Comparison of ENCODE assay signal across 12 cellular contexts in genomic region chr14:52021971-52022600, GRCh38. TPM values are rescaled to one million over a fixed set of nuclear protein-coding genes. Genes with fewer than 3 reads are reported as not detected.
DNase-seq lines count a peak whose midpoint lies in the region; ATAC-seq and TF ChIP-seq lines count a peak whose summit lies in the region.
"Had no signal": no experiment of that assay in that cellular context is flagged by ENCODE, and none has a peak within 500 bp of the region (broad histone marks: within the 10 kb centered on the region; RNA-seq: fewer than 3 reads in every experiment).

No MANE protein-coding gene starts in this region.

- peaks cover 3% of the 10 kb centered on the region for H3K27me3 Mint-ChIP-seq in CD4-positive, CD25-positive, alpha-beta regulatory T cell

- H3K9ac ChIP-seq in OCI-LY3 (ENCODE audit: low read length), result peak overlapping the region; percentile 27; the same call in 1 of the 2 replicates

- H3K27me3 ChIP-seq in CD4-positive, CD25-positive, alpha-beta regulatory T cell (ENCODE audit: control insufficient read depth, insufficient read depth, low read length), result no peaks in the 10 kb centered on the region
- H3K27me3 ChIP-seq in OCI-LY3 (ENCODE audit: low read depth, low read length), result no peaks in the 10 kb centered on the region

- H3K27ac ChIP-seq in CD4-positive, CD25-positive, alpha-beta regulatory T cell (ENCODE audit: insufficient read depth, low read length, poor library complexity, severe bottlenecking), result no peak overlapping the region
- H3K27ac ChIP-seq in OCI-LY3 (ENCODE audit: low read length), result peak overlapping the region; percentile 66; the same call in 1 of the 2 replicates

- no peaks in the 10 kb centered on the region for H3K79me2 ChIP-seq in OCI-LY3 (ENCODE audit: low read length)

- no peaks in the 10 kb centered on the region for H4K20me1 ChIP-seq in OCI-LY3 (ENCODE audit: insufficient read depth, low read length)

- H3K4me3 Mint-ChIP-seq in CD4-positive, CD25-positive, alpha-beta regulatory T cell, result no peak overlapping the region
- H3K4me3 Mint-ChIP-seq: stimulated activated naive CD8-positive, alpha-beta T cell treated with anti-CD3 and anti-CD28 coated beads, Interleukin-15, Interleukin-2, amounts not matched to agents 100 ng/mL and 50 ng/mL, for 24 hours had no signal

- ATAC-seq in CD4-positive, CD25-positive, alpha-beta regulatory T cell (ENCODE audit: low read depth in 2 of 2), result no peak
- ATAC-seq in GM18867 (IDR thresholded peaks at IDR 0.05; ENCODE audit: unreplicated experiment) (peak; percentile 84), HG02678 (IDR thresholded peaks at IDR 0.05; ENCODE audit: unreplicated experiment) (peak; percentile 82)
- ATAC-seq: HCT116 had no signal

- no peaks in the 10 kb centered on the region for H3K36me3 Mint-ChIP-seq in CD4-positive, CD25-positive, alpha-beta regulatory T cell

- H3K4me2 ChIP-seq in OCI-LY3 (ENCODE audit: low read length), result peak overlapping the region; percentile 68

- no peak for TF ChIP-seq CTCF in OCI-LY3 (IDR thresholded peaks at IDR 0.05; ENCODE audit: low read depth, low read length)

- H3K36me3 ChIP-seq in CD4-positive, CD25-positive, alpha-beta regulatory T cell (ENCODE audit: control insufficient read depth, insufficient read depth, low read length), result no peaks in the 10 kb centered on the region
- peaks cover 10% of the 10 kb centered on the region for H3K36me3 ChIP-seq in OCI-LY3 (replicated peaks; ENCODE audit: low read depth, low read length)

- peaks cover 30% of the 10 kb centered on the region for H3K4me1 ChIP-seq in CD4-positive, CD25-positive, alpha-beta regulatory T cell (ENCODE audit: control insufficient read depth, insufficient read depth, low read length, poor library complexity, severe bottlenecking)
- H3K4me1 ChIP-seq in OCI-LY3 (ENCODE audit: low read length), result peaks cover 27% of the 10 kb centered on the region

- peak in 1 of 3 donors; percentile 86 for DNase-seq in CD4-positive, CD25-positive, alpha-beta regulatory T cell
- no peak for DNase-seq in LoVo (ENCODE audit: low spot score)
- no peak for DNase-seq in stimulated activated CD4-positive, alpha-beta T cell treated with anti-CD3 and anti-CD28 coated beads, Interleukin-2, amount 100 ng/mL, for 48 hours
- no peak for DNase-seq in activated CD4-positive, CD25-positive, alpha-beta regulatory T cell treated with anti-CD3 and anti-CD28 coated beads, Interleukin-2, amount 50 U/mL, for 72 hours
- no peak for DNase-seq in NCI-H2029 treated with DMSO at 0.1 percent for 48 hours (lab: John Stamatoyannopoulos, UW)
- DNase-seq: NCI-H187 treated with DMSO at 0.1 percent for 48 hours, SHP77 treated with DMSO at 0.1 percent for 48 hours had no signal

- H3K27ac Mint-ChIP-seq in CD4-positive, CD25-positive, alpha-beta regulatory T cell, result peak overlapping the region in 2 of 3 donors; percentile 25 to 50
- H3K27ac Mint-ChIP-seq: stimulated activated naive CD8-positive, alpha-beta T cell treated with anti-CD3 and anti-CD28 coated beads, Interleukin-15, Interleukin-2, amounts not matched to agents 100 ng/mL and 50 ng/mL, for 24 hours had no signal

- no peak overlapping the region for H3K4me3 ChIP-seq in CD4-positive, CD25-positive, alpha-beta regulatory T cell (ENCODE audit: low read depth, low read length)
- H3K4me3 ChIP-seq in OCI-LY3 (ENCODE audit: low read length), result peak overlapping the region; percentile 24

- H3K9me3 Mint-ChIP-seq in CD4-positive, CD25-positive, alpha-beta regulatory T cell, result peaks cover 0 to 3% (median 2%) of the 10 kb centered on the region in 7 donors

- no peaks in the 10 kb centered on the region for H3K9me3 ChIP-seq in CD4-positive, CD25-positive, alpha-beta regulatory T cell (ENCODE audit: control insufficient read depth in 2 of 2, low read length in 2 of 2)
- no peaks in the 10 kb centered on the region for H3K9me3 ChIP-seq in OCI-LY3 (ENCODE audit: insufficient read depth, low read length)

- peaks cover 0 to 45% (median 26%) of the 10 kb centered on the region in 4 donors for H3K4me1 Mint-ChIP-seq in CD4-positive, CD25-positive, alpha-beta regulatory T cell

- no peak overlapping the region for H2AFZ ChIP-seq in OCI-LY3 (ENCODE audit: low read depth, low read length)

RNA-seq across cellular contexts. Expression of gene RTRAF, which starts 32.7 kb away (rescaled TPM):
- total RNA-seq in CD4-positive, CD25-positive, alpha-beta regulatory T cell, result 134 TPM
- polyA plus RNA-seq in CD4-positive, CD25-positive, alpha-beta regulatory T cell, result 100 to 1,000 TPM; 203 to 241 (median 227) TPM

RNA-seq across cellular contexts. Expression of gene NID2, which starts 46.8 kb away (rescaled TPM):
- not detected for total RNA-seq in CD4-positive, CD25-positive, alpha-beta regulatory T cell
- 1 to 10 TPM in 1 of 4 donors, under 1 TPM in 3; 0.35 to 1.1 (median 0.62) TPM for polyA plus RNA-seq in CD4-positive, CD25-positive, alpha-beta regulatory T cell

Comparison
In these comparisons a context has a peak if more than half of its experiments do, and no peak if none do; other contexts are left out.
1. ATAC-seq: peak in GM18867 (single experiment) and HG02678 (single experiment); none in CD4-positive, CD25-positive, alpha-beta regulatory T cell (0 of 2).